8 cellular contexts compared by ENCODE assay signal in genomic region chr11:12675951-12676711, GRCh38. TPM values are rescaled to one million over a fixed set of nuclear protein-coding genes. Genes with fewer than 3 reads are reported as not detected.
DNase-seq lines count a peak whose midpoint lies in the region; ATAC-seq and TF ChIP-seq lines count a peak whose summit lies in the region.

No MANE protein-coding gene starts in this region.

- peaks cover 46% of the 10 kb centered on the region for H3K4me1 Mint-ChIP-seq in progenitor cell of endocrine pancreas (ENCODE audit: low read depth)

- peak overlapping the region; percentile 89 for H3K27ac Mint-ChIP-seq in progenitor cell of endocrine pancreas

- no peaks in the 10 kb centered on the region for H3K9me3 Mint-ChIP-seq in progenitor cell of endocrine pancreas (ENCODE audit: low read depth)

- peak overlapping the region; percentile 43 for H3K9ac ChIP-seq in NT2/D1 (ENCODE audit: insufficient read length, low read depth)

- CTCF ChIA-PET in HEK293T (lab: Yijun Ruan, JAX), result no interaction called here

- intact Hi-C loops in esophagus squamous epithelium (cut with DNase I), result loop anchor here (10.0 kb wide), 1 partner anchor 209 kb away; no protein-coding TSS in a partner anchor

- H3K4me3 Mint-ChIP-seq in progenitor cell of endocrine pancreas (ENCODE audit: low read depth), result peak overlapping the region; percentile 95

- ATAC-seq in HG03469 (IDR thresholded peaks at IDR 0.05; ENCODE audit: unreplicated experiment), result no peak

- peaks cover 19% of the 10 kb centered on the region for H3K36me3 ChIP-seq in NT2/D1 (ENCODE audit: insufficient read depth, insufficient read length, low read length)
- H3K36me3 ChIP-seq in esophagus squamous epithelium, result no peaks in the 10 kb centered on the region

- H3K27ac ChIP-seq in esophagus squamous epithelium, result peak overlapping the region; percentile 57 to 99 (median 94)

- peak; percentile 24 for DNase-seq in GM12865 (ENCODE audit: low read depth)
- no peak for DNase-seq in NT2/D1 (ENCODE audit: low read depth, low spot score)
- DNase-seq in esophagus squamous epithelium (lab: John Stamatoyannopoulos, UW), result no peak
- no peak for DNase-seq in progenitor cell of endocrine pancreas (ENCODE audit: low spot score, unreplicated experiment)
- no peak for DNase-seq in NCI-H187 treated with DMSO at 0.1 percent for 48 hours (lab: John Stamatoyannopoulos, UW)
- no peak for DNase-seq in HEK293T (ENCODE audit: extremely low spot score)
- no peak for DNase-seq in KG1 (lab: John Stamatoyannopoulos, UW)

- H3K4me3 ChIP-seq in GM12865 (ENCODE audit: low read depth, low read length) (peak overlapping the region; percentile 81), NT2/D1 (ENCODE audit: insufficient read length, low read depth) (peak overlapping the region; percentile 30), esophagus squamous epithelium (peak overlapping the region; percentile 70 to 95 (median 88))

- no peaks in the 10 kb centered on the region for H3K9me3 ChIP-seq in NT2/D1 (ENCODE audit: insufficient read depth, low read length)
- H3K9me3 ChIP-seq in esophagus squamous epithelium, result no peaks in the 10 kb centered on the region

- TF ChIP-seq POLR2A in esophagus squamous epithelium (IDR thresholded peaks at IDR 0.05), result no peak

- TF ChIP-seq CTCF in GM12865 (IDR thresholded peaks at IDR 0.05; ENCODE audit: insufficient read depth, low read depth, low read length, missing control alignments) (no peak), esophagus squamous epithelium (IDR thresholded peaks at IDR 0.05) (no peak), progenitor cell of endocrine pancreas (IDR thresholded peaks at IDR 0.05; ENCODE audit: unreplicated experiment) (no peak)

- no peaks in the 10 kb centered on the region for H3K27me3 ChIP-seq in NT2/D1 (ENCODE audit: insufficient read depth, insufficient read length)
- H3K27me3 ChIP-seq in esophagus squamous epithelium, result peaks cover 0 to 9% (median 0%) of the 10 kb centered on the region in 4 donors

- H3K36me3 Mint-ChIP-seq in progenitor cell of endocrine pancreas (ENCODE audit: insufficient read depth), result no peaks in the 10 kb centered on the region

- H3K27me3 Mint-ChIP-seq in progenitor cell of endocrine pancreas, result no peaks in the 10 kb centered on the region

- 16 to 18% methylated on average over 8 to 11 of the region's 11 CpGs for WGBS in esophagus squamous epithelium, 2 donors

- peaks cover 2% of the 10 kb centered on the region for H3K4me1 ChIP-seq in NT2/D1 (ENCODE audit: insufficient read depth, insufficient read length)
- peaks cover 10 to 66% (median 18%) of the 10 kb centered on the region in 3 donors for H3K4me1 ChIP-seq in esophagus squamous epithelium

- POLR2A ChIA-PET in HEK293T (lab: Yijun Ruan, JAX), result no interaction called here

TF ChIP-seq in HEK293T, 16 proteins besides CTCF, POLR2A, EP300 and RAD21:
- TF ChIP-seq FOXM1 (IDR thresholded peaks at IDR 0.05; ENCODE audit: borderline replicate concordance), result no peak
- TF ChIP-seq ELF4 (IDR thresholded peaks at IDR 0.05), result no peak
- TF ChIP-seq NFRKB (IDR thresholded peaks at IDR 0.05), result no peak
- TF ChIP-seq ARNT (IDR thresholded peaks at IDR 0.05), result no peak
- TF ChIP-seq FOXK2 (IDR thresholded peaks at IDR 0.05), result no peak
- no peak for TF ChIP-seq TARDBP (IDR thresholded peaks at IDR 0.05)
- TF ChIP-seq LEF1 (IDR thresholded peaks at IDR 0.05; ENCODE audit: borderline replicate concordance), result no peak
- no peak for TF ChIP-seq CTBP1 (IDR thresholded peaks at IDR 0.05; ENCODE audit: borderline replicate concordance)
- TF ChIP-seq SP1 (IDR thresholded peaks at IDR 0.05), result no peak
- TF ChIP-seq PKNOX1 (IDR thresholded peaks at IDR 0.05), result no peak

RNA-seq across cellular contexts. Expression of gene TEAD1, which starts 1.9 kb away (rescaled TPM):
- total RNA-seq in esophagus squamous epithelium (10 to 100 TPM; 33.3 to 75.2 (median 49.8) TPM), progenitor cell of endocrine pancreas (92.4 and 95.8 TPM in 2 replicates)

Comparison
In these comparisons a context has a peak if more than half of its experiments do, and no peak if none do; other contexts are left out.
1. H3K4me3 ChIP-seq: peak in every context shown above with its lines; median percentile 88 in esophagus squamous epithelium; 81 in GM12865; 30 in NT2/D1.